ENCODE assay signal across 20 cellular contexts in genomic region chr12:47736216-47736615, GRCh38. TPM values are rescaled to one million over a fixed set of nuclear protein-coding genes. Genes with fewer than 3 reads are reported as not detected.
DNase-seq lines count a peak whose midpoint lies in the region; ATAC-seq, FAIRE-seq and TF ChIP-seq lines count a peak whose summit lies in the region.
"Had no signal": no experiment of that assay in that cellular context is flagged by ENCODE, and none has a peak within 500 bp of the region (broad histone marks: within the 10 kb centered on the region; RNA-seq: fewer than 3 reads in every experiment).

No MANE protein-coding gene starts in this region.

- peak overlapping the region in 1 of 2 donors; percentile 48 for H3K27ac ChIP-seq in kidney (ENCODE audit: low read depth in 2 of 2, low read length in 2 of 2)
- H3K27ac ChIP-seq in gastrocnemius medialis = peak overlapping the region; percentile 61 to 79 (median 64)
- H3K27ac ChIP-seq in vagina = peak overlapping the region; percentile 86

- no peak for FAIRE-seq in kidney (lab: Jason Lieb, UNC)

- no peak overlapping the region for H3K4me3 Mint-ChIP-seq in chondrocyte (ENCODE audit: unreplicated experiment)
- H3K4me3 Mint-ChIP-seq: activated naive CD8-positive, alpha-beta T cell; CD4-positive, alpha-beta T cell had no signal

- no peaks in the 10 kb centered on the region for H3K9me3 Mint-ChIP-seq in chondrocyte (ENCODE audit: low read depth)
- H3K9me3 Mint-ChIP-seq: CD4-positive, alpha-beta T cell had no signal

- TF ChIP-seq POLR2A in gastrocnemius medialis (IDR thresholded peaks at IDR 0.05) (no peak), vagina (IDR thresholded peaks at IDR 0.05) (no peak)

- intact Hi-C loops in Right ventricle myocardium superior (cut with DNase I) = no loop called here
- intact Hi-C loops in cardiac septum (cut with DNase I) = no loop called here
- intact Hi-C loops in kidney (cut with DNase I) = no loop called here
- intact Hi-C loops in gastrocnemius medialis (cut with DNase I; ENCODE audit: low total_unique reads) = no loop called here
- intact Hi-C loops in vagina (cut with DNase I) = loop anchor here (5.0 kb wide), 1 partner anchor 41 kb away; no protein-coding TSS in a partner anchor

- H3K4me1 ChIP-seq in kidney (ENCODE audit: control insufficient read depth in 1 of 2, insufficient read depth in 1 of 2, low read depth in 1 of 2, low read length in 2 of 2) (peaks cover 14 to 38% of the 10 kb centered on the region in 2 donors), gastrocnemius medialis (peaks cover 50 to 54% of the 10 kb centered on the region in 2 donors), vagina (peaks cover 64% of the 10 kb centered on the region)

- no peaks in the 10 kb centered on the region for H3K36me3 Mint-ChIP-seq in chondrocyte (ENCODE audit: low read depth)
- H3K36me3 Mint-ChIP-seq: activated naive CD8-positive, alpha-beta T cell had no signal

- peaks cover 23% of the 10 kb centered on the region for H3K4me1 Mint-ChIP-seq in chondrocyte (ENCODE audit: low read depth)

- no peak for TF ChIP-seq CTCF in kidney (IDR thresholded peaks at IDR 0.05; ENCODE audit: borderline replicate concordance, extremely low read depth, insufficient read depth)
- no peak for TF ChIP-seq CTCF in gastrocnemius medialis (IDR thresholded peaks at IDR 0.05 in 4 of 5, conservative IDR thresholded peaks at IDR 0.05 in 1 of 5)
- no peak for TF ChIP-seq CTCF in vagina (IDR thresholded peaks at IDR 0.05)
- no peak for TF ChIP-seq CTCF in chondrocyte (IDR thresholded peaks at IDR 0.05)

- DNase-seq in Right ventricle myocardium superior = peak; percentile 65
- DNase-seq in cardiac septum (ENCODE audit: low spot score) = no peak
- DNase-seq in kidney = peak; percentile 50
- no peak for DNase-seq in gastrocnemius medialis
- no peak for DNase-seq in vagina (ENCODE audit: extremely low spot score in 2 of 2)
- DNase-seq in chondrocyte (ENCODE audit: low spot score) = no peak
- no peak for DNase-seq in NCI-H1417 treated with DMSO at 0.1 percent for 48 hours (lab: John Stamatoyannopoulos, UW)
- DNase-seq: activated T-cell treated with anti-CD3 and anti-CD28 coated beads for 4 hours; CD4-positive, alpha-beta T cell; cortex of kidney; HCEC 1CT; KG1; NCI-H1436 treated with DMSO at 0.1 percent for 48 hours had no signal

- H3K9ac ChIP-seq in kidney (ENCODE audit: low read length in 2 of 2) = no peak overlapping the region

- in situ Hi-C loops in gastrocnemius medialis (cut with MboI; ENCODE audit: low sequenced_read_pairs in 4 of 4) = loop anchor here in 2 of 4 donors (25.0 kb wide), 1 partner anchor 101 kb away; no protein-coding TSS in a partner anchor

- ATAC-seq in Right ventricle myocardium superior (ENCODE audit: poor library complexity) (peak; percentile 3), gastrocnemius medialis (no peak), GM18517 (IDR thresholded peaks at IDR 0.05; ENCODE audit: unreplicated experiment) (no peak)
- ATAC-seq: Panc1 had no signal

- no peak overlapping the region for H3K27ac Mint-ChIP-seq in chondrocyte (ENCODE audit: unreplicated experiment)
- H3K27ac Mint-ChIP-seq: activated naive CD8-positive, alpha-beta T cell; CD4-positive, alpha-beta T cell had no signal

- H3K9me3 ChIP-seq in kidney (ENCODE audit: control insufficient read depth in 1 of 2, low read length in 2 of 2) (no peaks in the 10 kb centered on the region), gastrocnemius medialis (no peaks in the 10 kb centered on the region), vagina (no peaks in the 10 kb centered on the region)

- H3K27me3 Mint-ChIP-seq in chondrocyte (ENCODE audit: low read depth) = peaks cover 2% of the 10 kb centered on the region
- H3K27me3 Mint-ChIP-seq: activated naive CD8-positive, alpha-beta T cell; CD4-positive, alpha-beta T cell had no signal

- H3K27me3 ChIP-seq in gastrocnemius medialis = no peaks in the 10 kb centered on the region
- no peaks in the 10 kb centered on the region for H3K27me3 ChIP-seq in vagina

- H3K36me3 ChIP-seq in kidney (ENCODE audit: control insufficient read depth in 1 of 2, insufficient read depth in 2 of 2, low read length in 2 of 2) = peaks cover 3 to 12% of the 10 kb centered on the region in 2 donors
- H3K36me3 ChIP-seq in gastrocnemius medialis = no peaks in the 10 kb centered on the region
- no peaks in the 10 kb centered on the region for H3K36me3 ChIP-seq in vagina

- H3K4me3 ChIP-seq in kidney (ENCODE audit: low read length in 2 of 2) (no peak overlapping the region), gastrocnemius medialis (no peak overlapping the region), vagina (no peak overlapping the region)

RNA-seq across cellular contexts. Expression of gene ENDOU, which starts 10.9 kb away (rescaled TPM):
- total RNA-seq in Right ventricle myocardium superior = 0.11 TPM
- total RNA-seq in cardiac septum = 0.24 TPM
- 0.91 TPM for total RNA-seq in kidney
- polyA plus RNA-seq in kidney (ENCODE audit: insufficient read depth, low read depth, low replicate concordance) = 0.28 TPM
- under 1 TPM in 1 of 4 donors, not detected in 3; 0.16 TPM for total RNA-seq in gastrocnemius medialis
- 21.4 TPM for total RNA-seq in vagina
- not detected in 3 replicates for total RNA-seq in chondrocyte
- total RNA-seq: A172; CD4-positive, alpha-beta T cell; T-helper 1 cell treated with Interleukin-12 subunit alpha and Interleukin-12 subunit beta and Interleukin-4 antibody, amounts not matched to agents 30 ng/mL and 1 ng/mL, for 36 hours had no signal
- polyA plus RNA-seq: liver, neural cell had no signal

RNA-seq across cellular contexts. Expression of gene RAPGEF3, which starts 22.5 kb away (rescaled TPM):
- total RNA-seq in Right ventricle myocardium superior = 30.6 TPM
- total RNA-seq in cardiac septum = 26.3 TPM
- 179 TPM for total RNA-seq in kidney
- polyA plus RNA-seq in kidney (ENCODE audit: insufficient read depth, low read depth, low replicate concordance) = 84.3 TPM
- total RNA-seq in gastrocnemius medialis = 10 to 100 TPM; 17.0 to 27.0 (median 22.3) TPM
- 52.3 TPM for total RNA-seq in vagina
- total RNA-seq in chondrocyte = 1.3 to 1.8 TPM (median 1.3 TPM) in 3 replicates

RNA-seq across cellular contexts. Expression of gene RPAP3, which starts 30.4 kb away (rescaled TPM):
- total RNA-seq in Right ventricle myocardium superior (22.7 TPM), cardiac septum (21.0 TPM), kidney (20.6 TPM), gastrocnemius medialis (10 to 100 TPM; 15.1 to 24.8 (median 20.5) TPM), vagina (19.2 TPM), chondrocyte (23.8 to 35.8 TPM (median 26.1 TPM) in 3 replicates)
- polyA plus RNA-seq in kidney (ENCODE audit: insufficient read depth, low read depth, low replicate concordance) = 15.6 TPM

RNA-seq across cellular contexts. Expression of gene SLC48A1, which starts 36.8 kb away (rescaled TPM):
- total RNA-seq in Right ventricle myocardium superior (26.8 TPM), cardiac septum (20.7 TPM), kidney (69.9 TPM), gastrocnemius medialis (10 to 100 TPM; 28.3 to 62.6 (median 45.6) TPM), vagina (20.9 TPM), chondrocyte (11.4 to 18.4 TPM (median 11.5 TPM) in 3 replicates)
- polyA plus RNA-seq in kidney (ENCODE audit: insufficient read depth, low read depth, low replicate concordance) = 56.9 TPM

Comparison
In these comparisons a context has a peak if more than half of its experiments do, and no peak if none do; other contexts are left out.
1. DNase-seq: peak in Right ventricle myocardium superior (single experiment) and kidney (single experiment); none in cardiac septum (single experiment), gastrocnemius medialis (0 of 2), vagina (0 of 2), chondrocyte (single experiment) and NCI-H1417 treated with DMSO at 0.1 percent for 48 hours (single experiment).
2. RNA of gene ENDOU, which starts 10.9 kb away (total RNA-seq): 21.4 TPM in vagina (single experiment); 0.91 TPM in kidney (single experiment), 0.24 TPM in cardiac septum (single experiment), 0.11 TPM in Right ventricle myocardium superior (single experiment), 0.16 TPM in gastrocnemius medialis and not detected in chondrocyte; every median in the first group is over 10 times any median in the second.